8 cellular contexts compared by ENCODE assay signal in genomic region chr18:3623769-3624545, GRCh38.
DNase-seq lines count a peak whose midpoint lies in the region; ATAC-seq and TF ChIP-seq lines count a peak whose summit lies in the region.

No MANE protein-coding gene starts in this region.

- H3K27me3 ChIP-seq in ACC112 (ENCODE audit: insufficient read depth, low read length) = no peaks in the 10 kb centered on the region

- H3K79me2 ChIP-seq in ACC112 (ENCODE audit: control insufficient read depth, insufficient read depth, low read length, unreplicated experiment) = no peaks in the 10 kb centered on the region

- no peak for TF ChIP-seq CTCF in fibroblast of pulmonary artery (IDR thresholded peaks at IDR 0.05; ENCODE audit: low read length, missing control alignments)
- TF ChIP-seq CTCF in omental fat pad (IDR thresholded peaks at IDR 0.05) = no peak

- H2AFZ ChIP-seq in ACC112 (ENCODE audit: low read length, unreplicated experiment) = no peak overlapping the region

- peaks cover 39% of the 10 kb centered on the region for H3K4me1 Mint-ChIP-seq in activated CD8-positive, alpha-beta T cell treated with anti-CD3 and anti-CD28 coated beads, Interleukin-2, amount 10 ng/mL, durations not matched to agents 7 days and 5 days (ENCODE audit: low read depth)

- DNase-seq in HS-5 (ENCODE audit: low read depth) (peak; percentile 96), fibroblast of pulmonary artery (ENCODE audit: low read depth) (peak; percentile 97), omental fat pad (ENCODE audit: low spot score) (peak; percentile 47), NCI-H524 treated with DMSO at 0.1 percent for 48 hours (lab: John Stamatoyannopoulos, UW) (no peak), NCI-H345 treated with DMSO at 0.1 percent for 48 hours (lab: John Stamatoyannopoulos, UW; ENCODE audit: unreplicated experiment) (no peak)
- no peak for DNase-seq in activated CD8-positive, alpha-beta T cell treated with anti-CD3 and anti-CD28 coated beads, Interleukin-2, amount 10 ng/mL, durations not matched to agents 7 days and 5 days

- peak overlapping the region; percentile 6 for H3K4me3 Mint-ChIP-seq in activated CD8-positive, alpha-beta T cell treated with anti-CD3 and anti-CD28 coated beads, Interleukin-2, amount 10 ng/mL, durations not matched to agents 7 days and 5 days

- no peaks in the 10 kb centered on the region for H3K36me3 ChIP-seq in ACC112 (ENCODE audit: insufficient read depth, low read length)

- H3K4me3 ChIP-seq in ACC112 (ENCODE audit: low read depth, low read length) = peak overlapping the region; percentile 68
- peak overlapping the region; percentile 19 for H3K4me3 ChIP-seq in fibroblast of pulmonary artery (replicated peaks; ENCODE audit: low read depth, low read length)

- ATAC-seq in activated CD8-positive, alpha-beta T cell treated with anti-CD3 and anti-CD28 coated beads, Interleukin-2, amount 10 ng/mL, durations not matched to agents 7 days and 5 days = no peak
- ATAC-seq in omental fat pad (ENCODE audit: low FRiP score) (peak; percentile 76), HG03521 (IDR thresholded peaks at IDR 0.05; ENCODE audit: unreplicated experiment) (no peak)

- no peaks in the 10 kb centered on the region for H3K36me3 Mint-ChIP-seq in activated CD8-positive, alpha-beta T cell treated with anti-CD3 and anti-CD28 coated beads, Interleukin-2, amount 10 ng/mL, durations not matched to agents 7 days and 5 days (ENCODE audit: low read depth)

- no peaks in the 10 kb centered on the region for H3K27me3 Mint-ChIP-seq in activated CD8-positive, alpha-beta T cell treated with anti-CD3 and anti-CD28 coated beads, Interleukin-2, amount 10 ng/mL, durations not matched to agents 7 days and 5 days (ENCODE audit: low read depth)

- peak overlapping the region; percentile 100 for H3K27ac ChIP-seq in ACC112 (ENCODE audit: low read depth, low read length)

- peaks cover 44% of the 10 kb centered on the region for H3K4me1 ChIP-seq in ACC112 (ENCODE audit: control insufficient read depth, insufficient read depth, low read length, unreplicated experiment)

- H3K9me3 Mint-ChIP-seq in activated CD8-positive, alpha-beta T cell treated with anti-CD3 and anti-CD28 coated beads, Interleukin-2, amount 10 ng/mL, durations not matched to agents 7 days and 5 days (ENCODE audit: insufficient read depth) = no peaks in the 10 kb centered on the region

- CTCF ChIA-PET in activated CD8-positive, alpha-beta T cell treated with anti-CD3 and anti-CD28 coated beads, Interleukin-2, amount 10 ng/mL, durations not matched to agents 7 days and 5 days (lab: Charles Lee) = interaction anchor here (1.0 to 1.5 kb wide), 4 partner anchors 18 to 327 kb away, joined by 3 to 4 read pairs (median 3); no protein-coding TSS in a partner anchor

- H3K27ac Mint-ChIP-seq in activated CD8-positive, alpha-beta T cell treated with anti-CD3 and anti-CD28 coated beads, Interleukin-2, amount 10 ng/mL, durations not matched to agents 7 days and 5 days = peak overlapping the region; percentile 74

- POLR2A ChIA-PET in activated CD8-positive, alpha-beta T cell treated with anti-CD3 and anti-CD28 coated beads, Interleukin-2, amount 10 ng/mL, durations not matched to agents 7 days and 5 days (lab: Charles Lee) = interaction anchor here (1.0 to 1.2 kb wide), 2 partner anchors 18 to 30 kb away, joined by 3 to 4 read pairs; no protein-coding TSS in a partner anchor

Comparison
In these comparisons a context has a peak if more than half of its experiments do, and no peak if none do; other contexts are left out.
1. DNase-seq: peak in HS-5 (single experiment), fibroblast of pulmonary artery (single experiment) and omental fat pad (single experiment); none in activated CD8-positive, alpha-beta T cell treated with anti-CD3 and anti-CD28 coated beads, Interleukin-2, amount 10 ng/mL, durations not matched to agents 7 days and 5 days (single experiment), NCI-H524 treated with DMSO at 0.1 percent for 48 hours (single experiment) and NCI-H345 treated with DMSO at 0.1 percent for 48 hours (single experiment).